In genomic region chr19:47379398-47379938, GRCh38 we compare ENCODE assay signal across 1 cellular context.
TF ChIP-seq lines count a peak whose summit lies in the region.

No MANE protein-coding gene starts in this region.

TF ChIP-seq in K562, 482 proteins besides CTCF, POLR2A, EP300 and RAD21 (continued from another document):
- TF ChIP-seq ZBTB33 (CRISPR knock-in tag; IDR thresholded peaks at IDR 0.05): peak; percentile 53; the same call in 1 of the 2 replicates
- TF ChIP-seq POLR2G (IDR thresholded peaks at IDR 0.05; ENCODE audit: low read depth, low read length): peak; percentile 52; the same call in 1 of the 2 replicates
- no peak for TF ChIP-seq SMAD3 (CRISPR knock-in tag; conservative IDR thresholded peaks at IDR 0.05)
- no peak for TF ChIP-seq ELK1 (CRISPR knock-in tag; IDR thresholded peaks at IDR 0.05)
- TF ChIP-seq RBFOX2 (IDR thresholded peaks at IDR 0.05; ENCODE audit: low read depth, low read length): peak; percentile 44
